In genomic region chr3:39372831-39373230, GRCh38 we compare ENCODE assay signal across 16 cellular contexts. TPM values are rescaled to one million over a fixed set of nuclear protein-coding genes. Genes with fewer than 3 reads are reported as not detected.
DNase-seq lines count a peak whose midpoint lies in the region; ATAC-seq and TF ChIP-seq lines count a peak whose summit lies in the region.
"Had no signal": no experiment of that assay in that cellular context is flagged by ENCODE, and none has a peak within 500 bp of the region (broad histone marks: within the 10 kb centered on the region; RNA-seq: fewer than 3 reads in every experiment).

No MANE protein-coding gene starts in this region.

- no peak for TF ChIP-seq CTCF in mammary epithelial cell (conservative IDR thresholded peaks at IDR 0.05 in 1 of 2, IDR thresholded peaks at IDR 0.05 in 1 of 2; ENCODE audit: extremely low read depth in 1 of 2, insufficient read depth in 1 of 2, low read depth in 1 of 2, low read length in 2 of 2)
- no peak for TF ChIP-seq CTCF in MCF 10A (IDR thresholded peaks at IDR 0.05; ENCODE audit: unreplicated experiment)
- no peak for TF ChIP-seq CTCF in endothelial cell (IDR thresholded peaks at IDR 0.05; ENCODE audit: unreplicated experiment)
- no peak for TF ChIP-seq CTCF in foreskin keratinocyte (conservative IDR thresholded peaks at IDR 0.05)

- H3K9me3 Mint-ChIP-seq in MCF 10A (ENCODE audit: unreplicated experiment) = peaks cover 7% of the 10 kb centered on the region
- peaks cover 5% of the 10 kb centered on the region for H3K9me3 Mint-ChIP-seq in endothelial cell (ENCODE audit: unreplicated experiment)

- H3K27ac Mint-ChIP-seq in MCF 10A (ENCODE audit: low read depth, unreplicated experiment) = no peak overlapping the region
- H3K27ac Mint-ChIP-seq in endothelial cell (ENCODE audit: unreplicated experiment) = no peak overlapping the region

- H3K4me3 Mint-ChIP-seq in MCF 10A (ENCODE audit: unreplicated experiment) (no peak overlapping the region), endothelial cell (ENCODE audit: unreplicated experiment) (peak overlapping the region; percentile 17)

- H3K4me3 ChIP-seq in mammary epithelial cell (replicated peaks in 1 of 3; ENCODE audit: insufficient read depth in 1 of 3, low read depth in 2 of 3, low read length in 3 of 3) = no peak overlapping the region
- H3K4me3 ChIP-seq: BLaER1, HAP-1 had no signal

- in situ Hi-C loops in mammary epithelial cell (cut with MboI; ENCODE audit: low sequenced_read_pairs in 2 of 2) = no loop called here

- no peak overlapping the region for H3K9ac ChIP-seq in mammary epithelial cell (ENCODE audit: insufficient read depth, low read length)
- H3K9ac ChIP-seq: BLaER1, KMS-11 had no signal

- H3K36me3 ChIP-seq in mammary epithelial cell (ENCODE audit: insufficient read depth, low read length) = no peaks in the 10 kb centered on the region
- H3K36me3 ChIP-seq: BLaER1, HAP-1 had no signal

- ATAC-seq in foreskin keratinocyte = peak; percentile 99
- ATAC-seq in HG02981 (IDR thresholded peaks at IDR 0.05; ENCODE audit: unreplicated experiment) = no peak
- no peak for ATAC-seq in HG03457 (IDR thresholded peaks at IDR 0.05; ENCODE audit: unreplicated experiment)
- no peak for ATAC-seq in HG03280 (IDR thresholded peaks at IDR 0.05; ENCODE audit: unreplicated experiment)

- dilution Hi-C loops in mammary epithelial cell (cut with HindIII; ENCODE audit: low sequenced_read_pairs) = loop anchor here (5.0 kb wide), 1 partner anchor 81 kb away; no protein-coding TSS in a partner anchor

- H3K4me1 Mint-ChIP-seq in MCF 10A (ENCODE audit: insufficient read depth, unreplicated experiment) = peaks cover 5% of the 10 kb centered on the region
- H3K4me1 Mint-ChIP-seq in endothelial cell (ENCODE audit: unreplicated experiment) = peaks cover 15% of the 10 kb centered on the region

- POLR2A ChIA-PET in MCF 10A (lab: Yijun Ruan, JAX) = interaction anchor here (0.7 to 1.6 kb wide), 4 partner anchors 11 to 232 kb away, joined by 3 to 6 read pairs (median 4); partner anchors contain the start of gene RPSA

- intact Hi-C loops in mammary epithelial cell (cut with micrococcal nuclease) (no loop called here), MCF 10A (cut with micrococcal nuclease) (no loop called here)

- no peaks in the 10 kb centered on the region for H3K9me3 ChIP-seq in mammary epithelial cell (replicated peaks; ENCODE audit: insufficient read depth, low read length)
- H3K9me3 ChIP-seq: HAP-1 had no signal

- H3K27ac ChIP-seq in mammary epithelial cell (ENCODE audit: insufficient read depth, low read depth, low read length) (no peak overlapping the region), foreskin keratinocyte (peak overlapping the region; percentile 22)
- H3K27ac ChIP-seq: 22Rv1, BLaER1, KMS-11 had no signal

- no peaks in the 10 kb centered on the region for H3K36me3 Mint-ChIP-seq in MCF 10A (ENCODE audit: insufficient read depth, unreplicated experiment)
- peaks cover 5% of the 10 kb centered on the region for H3K36me3 Mint-ChIP-seq in endothelial cell (ENCODE audit: low read depth, unreplicated experiment)

- peaks cover 32% of the 10 kb centered on the region for H3K27me3 Mint-ChIP-seq in MCF 10A (ENCODE audit: insufficient read depth, unreplicated experiment)
- peaks cover 13% of the 10 kb centered on the region for H3K27me3 Mint-ChIP-seq in endothelial cell (ENCODE audit: unreplicated experiment)

- BruUV-seq in mammary epithelial cell (replicated peaks; lab: Mats Ljungman, UMichigan) (no TSS peak), MCF 10A (replicated peaks; lab: Mats Ljungman, UMichigan) (no TSS peak)

- no peaks in the 10 kb centered on the region for H3K79me2 ChIP-seq in mammary epithelial cell (ENCODE audit: insufficient read depth, low read length)

- H3K4me2 ChIP-seq in mammary epithelial cell (ENCODE audit: insufficient read depth, low read depth, low read length) = peak overlapping the region; percentile 61
- H3K4me2 ChIP-seq: BLaER1, KMS-11 had no signal

- CTCF ChIA-PET in mammary epithelial cell (lab: Charles Lee; ENCODE audit: low non-redundant PET) = no interaction called here
- CTCF ChIA-PET in MCF 10A (lab: Yijun Ruan, JAX) = interaction anchor here (0.6 to 10.8 kb wide), 8 partner anchors 12 to 165 kb away, joined by 3 to 83 read pairs (median 4); no protein-coding TSS in a partner anchor

- no peaks in the 10 kb centered on the region for H4K20me1 ChIP-seq in mammary epithelial cell (ENCODE audit: insufficient read depth, low read length)
- H4K20me1 ChIP-seq: BLaER1 had no signal

- H3K4me1 ChIP-seq in mammary epithelial cell (ENCODE audit: insufficient read depth, low read length) = peaks cover 6% of the 10 kb centered on the region
- H3K4me1 ChIP-seq in foreskin keratinocyte = peaks cover 3% of the 10 kb centered on the region
- H3K4me1 ChIP-seq: BLaER1 had no signal

- DNase-seq in mammary epithelial cell (peak; percentile 68), MCF 10A (ENCODE audit: unreplicated experiment) (no peak), endothelial cell (ENCODE audit: low spot score) (no peak), foreskin keratinocyte (peak; percentile 55 to 78)
- DNase-seq: DMS79 had no signal

- peak overlapping the region; percentile 46 for H2AFZ ChIP-seq in mammary epithelial cell (ENCODE audit: low read depth, low read length)

- no peaks in the 10 kb centered on the region for H3K27me3 ChIP-seq in mammary epithelial cell (ENCODE audit: insufficient read depth, low read length)
- H3K27me3 ChIP-seq in foreskin keratinocyte = no peaks in the 10 kb centered on the region
- H3K27me3 ChIP-seq: BLaER1 had no signal

RNA-seq across cellular contexts. Expression of gene SLC25A38, which starts 10.3 kb away (rescaled TPM):
- total RNA-seq in mammary epithelial cell = 10 to 100 TPM; 27.5 to 34.9 TPM
- 29.3 TPM for polyA plus RNA-seq in mammary epithelial cell
- polyA minus RNA-seq in mammary epithelial cell = 39.6 TPM
- total RNA-seq in MCF 10A (2022) = 37.6 and 45.9 TPM in 2 replicates
- total RNA-seq in endothelial cell (ENCODE audit: unreplicated experiment) = 21.2 TPM
- total RNA-seq in foreskin keratinocyte = 29.2 and 29.8 TPM in 2 replicates
- 28.0 and 30.7 TPM in 2 replicates for polyA plus RNA-seq in foreskin keratinocyte

RNA-seq across cellular contexts. Expression of gene RPSA, which starts 33.7 kb away (rescaled TPM):
- total RNA-seq in mammary epithelial cell (1,000 to 10,000 TPM in 1 of 2 donors, 100 to 1,000 TPM in 1; 874 to 1,396 TPM), MCF 10A (2022) (1,984 and 2,115 TPM in 2 replicates), endothelial cell (ENCODE audit: unreplicated experiment) (2,445 TPM), foreskin keratinocyte (2,232 and 2,325 TPM in 2 replicates)
- polyA plus RNA-seq in mammary epithelial cell (2,903 TPM), foreskin keratinocyte (3,429 and 3,722 TPM in 2 replicates)
- polyA minus RNA-seq in mammary epithelial cell = 1,449 TPM

RNA-seq across cellular contexts. Expression of gene CCR8, which starts 43.3 kb away (rescaled TPM):
- total RNA-seq in mammary epithelial cell = not detected
- polyA plus RNA-seq in mammary epithelial cell = not detected
- not detected for polyA minus RNA-seq in mammary epithelial cell
- not detected in 2 replicates for total RNA-seq in MCF 10A (2022)
- not detected for total RNA-seq in endothelial cell (ENCODE audit: unreplicated experiment)
- total RNA-seq in foreskin keratinocyte = not detected in 2 replicates
- not detected in 2 replicates for polyA plus RNA-seq in foreskin keratinocyte
- total RNA-seq: A673, G401, H1, HT-29 had no signal

Comparison
In these comparisons a context has a peak if more than half of its experiments do, and no peak if none do; other contexts are left out.
1. DNase-seq: peak in mammary epithelial cell (single experiment) and foreskin keratinocyte (2 of 2); none in MCF 10A (single experiment) and endothelial cell (single experiment).